ENCODE assay signal across 1 cellular context in the genomic region with DNA sequence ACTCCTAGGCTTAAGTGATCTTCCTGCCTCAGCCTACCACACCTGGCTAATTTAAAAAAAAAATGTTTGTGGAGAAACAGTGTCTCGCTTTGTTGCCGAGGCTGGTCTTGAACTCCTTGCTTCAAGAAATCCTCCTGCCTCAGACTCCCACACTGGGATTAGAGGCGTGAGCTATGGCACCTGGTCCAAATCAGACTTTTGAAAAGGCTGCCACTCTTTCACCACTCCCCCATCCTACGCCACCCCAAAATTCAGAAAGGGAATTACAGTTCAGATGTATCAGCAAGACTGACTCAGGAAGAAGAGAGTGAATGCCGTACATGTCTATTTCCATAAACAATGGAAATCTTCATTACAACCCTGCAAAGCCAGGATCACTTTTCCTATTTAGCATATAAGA.
TF ChIP-seq lines count a peak whose summit lies in the region.

No MANE protein-coding gene starts in this region.

TF ChIP-seq in GM23338, 12 proteins besides CTCF, POLR2A, EP300 and RAD21 (continued from another document):
- TF ChIP-seq JUNB (IDR thresholded peaks at IDR 0.05; ENCODE audit: unreplicated experiment) (no peak), NANOG (IDR thresholded peaks at IDR 0.05; ENCODE audit: borderline replicate concordance) (no peak), ZNF331 (CRISPR knock-in tag; IDR thresholded peaks at IDR 0.05; ENCODE audit: low read depth) (no peak), ZNF462 (CRISPR knock-in tag; IDR thresholded peaks at IDR 0.05) (no peak), EZH2phosphoT487 (IDR thresholded peaks at IDR 0.05; ENCODE audit: unreplicated experiment) (no peak), POLR2AphosphoS5 (IDR thresholded peaks at IDR 0.05; ENCODE audit: low read depth) (no peak), STAT1 (IDR thresholded peaks at IDR 0.05; ENCODE audit: unreplicated experiment) (no peak), CREB1 (CRISPR knock-in tag; IDR thresholded peaks at IDR 0.05; ENCODE audit: low read depth) (no peak)
- TF ChIP-seq, protein P1, sequence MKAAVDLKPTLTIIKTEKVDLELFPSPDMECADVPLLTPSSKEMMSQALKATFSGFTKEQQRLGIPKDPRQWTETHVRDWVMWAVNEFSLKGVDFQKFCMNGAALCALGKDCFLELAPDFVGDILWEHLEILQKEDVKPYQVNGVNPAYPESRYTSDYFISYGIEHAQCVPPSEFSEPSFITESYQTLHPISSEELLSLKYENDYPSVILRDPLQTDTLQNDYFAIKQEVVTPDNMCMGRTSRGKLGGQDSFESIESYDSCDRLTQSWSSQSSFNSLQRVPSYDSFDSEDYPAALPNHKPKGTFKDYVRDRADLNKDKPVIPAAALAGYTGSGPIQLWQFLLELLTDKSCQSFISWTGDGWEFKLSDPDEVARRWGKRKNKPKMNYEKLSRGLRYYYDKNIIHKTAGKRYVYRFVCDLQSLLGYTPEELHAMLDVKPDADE (IDR thresholded peaks at IDR 0.05) = no peak
